13 cellular contexts compared by ENCODE assay signal in the genomic region with DNA sequence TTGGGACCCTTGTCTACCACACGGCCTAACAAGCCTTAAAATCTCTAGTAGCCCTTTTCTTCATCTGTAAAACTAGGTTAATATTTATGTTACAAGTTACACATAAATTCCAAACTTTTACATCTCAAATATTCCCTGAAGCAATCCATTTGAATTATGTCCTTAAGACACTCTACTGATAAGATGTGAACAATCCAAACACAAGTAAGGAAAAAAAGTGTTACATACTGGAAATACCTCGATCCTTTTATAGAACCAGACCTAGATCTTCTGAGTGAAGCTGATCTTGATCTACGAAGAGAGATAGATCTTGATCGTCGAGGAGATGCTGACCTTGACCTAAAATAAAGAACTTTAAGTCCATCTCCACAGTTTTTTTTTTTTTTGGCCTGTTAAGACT. TPM values are rescaled to one million over a fixed set of nuclear protein-coding genes. Genes with fewer than 3 reads are reported as not detected.
DNase-seq lines count a peak whose midpoint lies in the region; ATAC-seq and TF ChIP-seq lines count a peak whose summit lies in the region.
"Had no signal": no experiment of that assay in that cellular context is flagged by ENCODE, and none has a peak within 500 bp of the region (broad histone marks: within the 10 kb centered on the region; RNA-seq: fewer than 3 reads in every experiment).

No MANE protein-coding gene starts in this region.

- peaks cover 71% of the 10 kb centered on the region for H3K36me3 ChIP-seq in PC-3 (ENCODE audit: low read depth, low read length)
- no peaks in the 10 kb centered on the region for H3K36me3 ChIP-seq in parathyroid adenoma (ENCODE audit: control insufficient read depth, insufficient read depth, low read length)

- peak overlapping the region; percentile 63 for H3K27ac Mint-ChIP-seq in T-helper 1 cell treated with Interleukin-12 subunit alpha and Interleukin-12 subunit beta and Interleukin-4 antibody, amounts not matched to agents 30 μg/mL and 1 μg/mL, for 36 hours
- H3K27ac Mint-ChIP-seq in effector memory CD8-positive, alpha-beta T cell = peak overlapping the region; percentile 100

- H3K79me2 ChIP-seq in PC-3 (ENCODE audit: low read length) = peaks cover 74% of the 10 kb centered on the region
- H3K79me2 ChIP-seq in parathyroid adenoma = peaks cover 21% of the 10 kb centered on the region

- H2AFZ ChIP-seq in PC-3 (ENCODE audit: low read length) (no peak overlapping the region), parathyroid adenoma (no peak overlapping the region)

- no peaks in the 10 kb centered on the region for H3K27me3 ChIP-seq in PC-3 (ENCODE audit: low read length)
- H3K27me3 ChIP-seq in parathyroid adenoma (ENCODE audit: control insufficient read depth, insufficient read depth, low read length) = no peaks in the 10 kb centered on the region
- H3K27me3 ChIP-seq: brain microvascular endothelial cell, thyroid gland had no signal

- peaks cover 3% of the 10 kb centered on the region for H3K27me3 Mint-ChIP-seq in T-helper 1 cell treated with Interleukin-12 subunit alpha and Interleukin-12 subunit beta and Interleukin-4 antibody, amounts not matched to agents 30 μg/mL and 1 μg/mL, for 36 hours (ENCODE audit: low read depth)
- no peaks in the 10 kb centered on the region for H3K27me3 Mint-ChIP-seq in effector memory CD8-positive, alpha-beta T cell

- H3K9me2 ChIP-seq in PC-3 (replicated peaks; ENCODE audit: low read length) = no peaks in the 10 kb centered on the region

- no peak for TF ChIP-seq CTCF in PC-3 (conservative IDR thresholded peaks at IDR 0.05; ENCODE audit: low read depth, low read length)
- no peak for TF ChIP-seq CTCF in parathyroid adenoma (IDR thresholded peaks at IDR 0.05)

- H3K9me3 ChIP-seq in PC-3 (ENCODE audit: low read length) (no peaks in the 10 kb centered on the region), parathyroid adenoma (ENCODE audit: control insufficient read depth, low read length) (no peaks in the 10 kb centered on the region)
- H3K9me3 ChIP-seq: thyroid gland had no signal

- ATAC-seq in PC-3 (no peak), left colon (no peak)
- no peak for ATAC-seq in effector memory CD8-positive, alpha-beta T cell (replicated peaks)

- H3K4me3 ChIP-seq in PC-3 (ENCODE audit: low read length) (peak overlapping the region; percentile 98), parathyroid adenoma (ENCODE audit: low read depth, low read length) (no peak overlapping the region)
- H3K4me3 ChIP-seq: thyroid gland had no signal

- H4K20me1 ChIP-seq in PC-3 (ENCODE audit: low read length) = peaks cover 78% of the 10 kb centered on the region

- DNase-seq in T-helper 1 cell = no peak
- DNase-seq in PC-3 = no peak
- no peak for DNase-seq in effector memory CD8-positive, alpha-beta T cell
- no peak for DNase-seq in left colon
- DNase-seq in NCI-H2107 treated with DMSO at 0.1 percent for 48 hours (lab: John Stamatoyannopoulos, UW; ENCODE audit: unreplicated experiment) = no peak
- DNase-seq in KG1 (lab: John Stamatoyannopoulos, UW) = no peak
- DNase-seq: 8988T, brain microvascular endothelial cell, GDM1, NCI-H1417 treated with DMSO at 0.1 percent for 48 hours, thyroid gland had no signal

- H3K9me3 Mint-ChIP-seq in T-helper 1 cell treated with Interleukin-12 subunit alpha and Interleukin-12 subunit beta and Interleukin-4 antibody, amounts not matched to agents 30 μg/mL and 1 μg/mL, for 36 hours = no peaks in the 10 kb centered on the region
- H3K9me3 Mint-ChIP-seq in effector memory CD8-positive, alpha-beta T cell = no peaks in the 10 kb centered on the region

- intact Hi-C loops in PC-3 (cut with micrococcal nuclease) = no loop called here
- intact Hi-C loops in left colon (cut with DNase I, micrococcal nuclease) = no loop called here

- no peak overlapping the region for H3K9ac ChIP-seq in PC-3 (ENCODE audit: low read length)
- H3K9ac ChIP-seq in parathyroid adenoma = no peak overlapping the region

- H3F3A ChIP-seq in PC-3 (ENCODE audit: low read length, unreplicated experiment) = peaks cover 12% of the 10 kb centered on the region

- no TSS peak for BruUV-seq in PC-3 (replicated peaks; lab: Mats Ljungman, UMichigan)

- peaks cover 64% of the 10 kb centered on the region for H3K4me1 Mint-ChIP-seq in T-helper 1 cell treated with Interleukin-12 subunit alpha and Interleukin-12 subunit beta and Interleukin-4 antibody, amounts not matched to agents 30 μg/mL and 1 μg/mL, for 36 hours (ENCODE audit: low read depth)
- peaks cover 62 to 74% of the 10 kb centered on the region in 2 donors for H3K4me1 Mint-ChIP-seq in effector memory CD8-positive, alpha-beta T cell (ENCODE audit: low read depth in 2 of 2)

- POLR2A ChIA-PET in PC-3 (lab: Charles Lee; ENCODE audit: unreplicated experiment) = interaction anchor here (0.6 kb wide), 2 partner anchors 523 to 1816 kb away, joined by 3 to 4 read pairs; no protein-coding TSS in a partner anchor

- H3K4me1 ChIP-seq in PC-3 (ENCODE audit: insufficient read depth, low read length) = peaks cover 34% of the 10 kb centered on the region
- H3K4me1 ChIP-seq in parathyroid adenoma = peaks cover 28% of the 10 kb centered on the region

- H3K4me2 ChIP-seq in PC-3 (ENCODE audit: low read length) (peak overlapping the region; percentile 86), parathyroid adenoma (ENCODE audit: low read length) (no peak overlapping the region)

- CTCF ChIA-PET in PC-3 (lab: Charles Lee) = interaction anchor here (0.7 kb wide), 2 partner anchors 8 to 146 kb away, joined by 4 to 5 read pairs; no protein-coding TSS in a partner anchor

- H3K27ac ChIP-seq in PC-3 (ENCODE audit: low read length) (no peak overlapping the region), parathyroid adenoma (peak overlapping the region; percentile 7)
- H3K27ac ChIP-seq: brain microvascular endothelial cell, thyroid gland had no signal

- peaks cover 69% of the 10 kb centered on the region for H3K36me3 Mint-ChIP-seq in T-helper 1 cell treated with Interleukin-12 subunit alpha and Interleukin-12 subunit beta and Interleukin-4 antibody, amounts not matched to agents 30 μg/mL and 1 μg/mL, for 36 hours (ENCODE audit: low read depth)
- H3K36me3 Mint-ChIP-seq in effector memory CD8-positive, alpha-beta T cell (ENCODE audit: insufficient read depth) = peaks cover 94% of the 10 kb centered on the region

- peak overlapping the region; percentile 70 for H3K4me3 Mint-ChIP-seq in T-helper 1 cell treated with Interleukin-12 subunit alpha and Interleukin-12 subunit beta and Interleukin-4 antibody, amounts not matched to agents 30 μg/mL and 1 μg/mL, for 36 hours
- H3K4me3 Mint-ChIP-seq in effector memory CD8-positive, alpha-beta T cell = peak overlapping the region; percentile 96 to 99

RNA-seq across cellular contexts. Expression of gene SRSF7, which starts 3.3 kb away (rescaled TPM):
- 148 and 160 TPM in 2 replicates for total RNA-seq in PC-3 (2014; rRNA removed)
- total RNA-seq in left colon = 10 to 100 TPM; 85.6 to 91.2 TPM

RNA-seq across cellular contexts. Expression of gene GEMIN6, which starts 30.2 kb away (rescaled TPM):
- total RNA-seq in PC-3 (2014; rRNA removed) (13.7 and 23.8 TPM in 2 replicates), left colon (1 to 10 TPM; 5.1 to 6.9 TPM)
